Comparison of ENCODE assay signal across 13 cellular contexts in genomic region chr9:95057121-95057520, GRCh38.
A peak's percentile ranks its signal among the peaks of the same experiment; 100 is the strongest.
DNase-seq lines count a peak whose midpoint lies in the region; ATAC-seq, FAIRE-seq and TF ChIP-seq lines count a peak whose summit lies in the region.
"Had no signal": no experiment of that assay in that cellular context is flagged by ENCODE, and none has a peak within 500 bp of the region (broad histone marks: within the 10 kb centered on the region; RNA-seq: fewer than 3 reads in every experiment).

No MANE protein-coding gene starts in this region.

- ATAC-seq in activated CD4-positive, alpha-beta T cell treated with anti-CD3 and anti-CD28 coated beads for 36 hours, result no peak
- ATAC-seq: mucosa of descending colon had no signal

- peak overlapping the region; percentile 3 to 16 for H3K4me3 ChIP-seq in prostate gland
- H3K4me3 ChIP-seq in WERI-Rb-1 (ENCODE audit: low read depth, low read length), result no peak overlapping the region
- H3K4me3 ChIP-seq: mucosa of descending colon had no signal

- H3K9me3 ChIP-seq in prostate gland (no peaks in the 10 kb centered on the region), WERI-Rb-1 (ENCODE audit: severe bottlenecking) (no peaks in the 10 kb centered on the region)
- H3K9me3 ChIP-seq: mucosa of descending colon had no signal

- H3K27me3 Mint-ChIP-seq in activated CD4-positive, alpha-beta T cell treated with anti-CD3 and anti-CD28 coated beads for 36 hours, result no peaks in the 10 kb centered on the region

- TF ChIP-seq CTCF in RWPE1 (conservative IDR thresholded peaks at IDR 0.05; ENCODE audit: low read depth), result no peak
- TF ChIP-seq CTCF in prostate gland (IDR thresholded peaks at IDR 0.05), result no peak
- TF ChIP-seq CTCF in WERI-Rb-1 (IDR thresholded peaks at IDR 0.05; ENCODE audit: low read depth, low read length), result no peak

- no peak for TF ChIP-seq POLR2A in prostate gland (IDR thresholded peaks at IDR 0.05)

- peak; percentile 49 for DNase-seq in EH (ENCODE audit: low read depth)
- no peak for DNase-seq in RWPE1 (ENCODE audit: low spot score)
- peak; percentile 43 for DNase-seq in fibroblast of peridontal ligament (ENCODE audit: extremely low read depth)
- no peak for DNase-seq in prostate gland (ENCODE audit: low spot score)
- DNase-seq in WERI-Rb-1, result no peak
- no peak for DNase-seq in activated effector memory CD4-positive, alpha-beta T cell treated with anti-CD3 and anti-CD28 coated beads, Interleukin-2, amount 50 U/mL, for 16 hours
- DNase-seq in activated CD4-positive, alpha-beta T cell treated with anti-CD3 and anti-CD28 coated beads for 36 hours, result no peak
- DNase-seq in HTR-8/SVneo (ENCODE audit: insufficient read length, low spot score), result no peak
- DNase-seq: activated CD4-positive, alpha-beta T cell treated with anti-CD3 and anti-CD28 coated beads, Interleukin-2, amount 50 U/mL, for 1 hour; DND-41; glutamatergic neuron had no signal

- H3K4me3 Mint-ChIP-seq in activated CD4-positive, alpha-beta T cell treated with anti-CD3 and anti-CD28 coated beads for 36 hours, result no peak overlapping the region

- H3K27me3 ChIP-seq in prostate gland (replicated peaks; ENCODE audit: insufficient read depth) (no peaks in the 10 kb centered on the region), WERI-Rb-1 (ENCODE audit: insufficient read depth, low read depth, severe bottlenecking) (no peaks in the 10 kb centered on the region)

- no peaks in the 10 kb centered on the region for H3K4me1 Mint-ChIP-seq in activated CD4-positive, alpha-beta T cell treated with anti-CD3 and anti-CD28 coated beads for 36 hours

- H3K9me3 Mint-ChIP-seq in activated CD4-positive, alpha-beta T cell treated with anti-CD3 and anti-CD28 coated beads for 36 hours (ENCODE audit: low read depth), result no peaks in the 10 kb centered on the region

- H3K4me1 ChIP-seq in prostate gland (replicated peaks), result peaks cover 11% of the 10 kb centered on the region

- peak overlapping the region; percentile 45 for H3K27ac ChIP-seq in RWPE1
- peak overlapping the region; percentile 70 to 86 for H3K27ac ChIP-seq in prostate gland
- H3K27ac ChIP-seq in WERI-Rb-1, result no peak overlapping the region

- 12% methylated on average over 10 of the region's 10 CpGs for WGBS in prostate gland

- no peaks in the 10 kb centered on the region for H3K36me3 ChIP-seq in prostate gland
- H3K36me3 ChIP-seq in WERI-Rb-1, result peaks cover 20% of the 10 kb centered on the region

- intact Hi-C loops in prostate gland (cut with DNase I), result loop anchor here (5.0 kb wide), 1 partner anchor 50 kb away; no protein-coding TSS in a partner anchor
- intact Hi-C loops in activated CD4-positive, alpha-beta T cell treated with anti-CD3 and anti-CD28 coated beads for 36 hours (cut with DNase I, micrococcal nuclease), result no loop called here

- H3K27ac Mint-ChIP-seq in activated CD4-positive, alpha-beta T cell treated with anti-CD3 and anti-CD28 coated beads for 36 hours, result no peak overlapping the region

- peaks cover 2% of the 10 kb centered on the region for H3K36me3 Mint-ChIP-seq in activated CD4-positive, alpha-beta T cell treated with anti-CD3 and anti-CD28 coated beads for 36 hours (ENCODE audit: low read depth)

- no peak for FAIRE-seq in HTR-8/SVneo (lab: Jason Lieb, UNC)
- FAIRE-seq: urothelium cell line had no signal

- CTCF ChIA-PET in RWPE1 (lab: Yijun Ruan, JAX), result interaction anchor here (0.7 to 1.4 kb wide), 3 partner anchors 10 to 70 kb away, joined by 3 to 4 read pairs (median 3); no protein-coding TSS in a partner anchor
- CTCF ChIA-PET in activated CD4-positive, alpha-beta T cell treated with anti-CD3 and anti-CD28 coated beads for 36 hours (lab: Charles Lee), result interaction anchor here (1.2 to 1.6 kb wide), 2 partner anchors 14 to 376 kb away, joined by 3 to 5 read pairs; no protein-coding TSS in a partner anchor

- POLR2A ChIA-PET in RWPE1 (lab: Yijun Ruan, JAX; ENCODE audit: low non-redundant PET), result no interaction called here
- POLR2A ChIA-PET in activated CD4-positive, alpha-beta T cell treated with anti-CD3 and anti-CD28 coated beads for 36 hours (lab: Charles Lee), result no interaction called here

Comparison
In these comparisons a context has a peak if more than half of its experiments do, and no peak if none do; other contexts are left out.
1. DNase-seq: peak in EH (single experiment) and fibroblast of peridontal ligament (single experiment); none in RWPE1 (single experiment), prostate gland (single experiment), WERI-Rb-1 (single experiment), activated effector memory CD4-positive, alpha-beta T cell treated with anti-CD3 and anti-CD28 coated beads, Interleukin-2, amount 50 U/mL, for 16 hours (single experiment), activated CD4-positive, alpha-beta T cell treated with anti-CD3 and anti-CD28 coated beads for 36 hours (single experiment) and HTR-8/SVneo (single experiment).